ENCODE assay signal across 10 cellular contexts in genomic region chr14:99595524-99595923, GRCh38. TPM values are rescaled to one million over a fixed set of nuclear protein-coding genes. Genes with fewer than 3 reads are reported as not detected.
DNase-seq lines count a peak whose midpoint lies in the region; ATAC-seq lines count a peak whose summit lies in the region.
"Had no signal": no experiment of that assay in that cellular context is flagged by ENCODE, and none has a peak within 500 bp of the region (broad histone marks: within the 10 kb centered on the region; RNA-seq: fewer than 3 reads in every experiment).

No MANE protein-coding gene starts in this region.

- no peak for DNase-seq in activated CD8-positive, alpha-beta memory T cell treated with anti-CD3 and anti-CD28 coated beads, Interleukin-2, amount 10 ng/mL, durations not matched to agents 7 days and 5 days
- no peak for DNase-seq in activated CD8-positive, alpha-beta memory T cell treated with anti-CD3 and anti-CD28 coated beads for 24 hours
- peak; percentile 12 for DNase-seq in RPMI8226
- DNase-seq in immature natural killer cell, result no peak
- DNase-seq in stimulated activated naive B cell treated with anti-CD40 and anti-IgM and Interleukin-4, amounts not matched to agents 10 μg/mL and 1 μg/mL and 100 μg/mL, for 72 hours, result no peak
- no peak for DNase-seq in MV-4-11 (lab: John Stamatoyannopoulos, UW)
- DNase-seq: amniotic stem cell, NCI-H748 treated with DMSO at 0.1 percent for 48 hours had no signal

- H3K4me3 Mint-ChIP-seq in activated CD8-positive, alpha-beta memory T cell treated with anti-CD3 and anti-CD28 coated beads, Interleukin-2, amount 10 ng/mL, durations not matched to agents 7 days and 5 days, result peak overlapping the region; percentile 61
- H3K4me3 Mint-ChIP-seq in immature natural killer cell, result peak overlapping the region in 4 of 5 donors; percentile 61 to 88 (median 70)
- no peak overlapping the region for H3K4me3 Mint-ChIP-seq in stimulated activated naive B cell treated with anti-CD40 and anti-IgM and Interleukin-4, amounts not matched to agents 10 μg/mL and 1 μg/mL and 100 μg/mL, for 72 hours

- H3K36me3 Mint-ChIP-seq in activated CD8-positive, alpha-beta memory T cell treated with anti-CD3 and anti-CD28 coated beads, Interleukin-2, amount 10 ng/mL, durations not matched to agents 7 days and 5 days, result no peaks in the 10 kb centered on the region
- no peaks in the 10 kb centered on the region for H3K36me3 Mint-ChIP-seq in immature natural killer cell
- no peaks in the 10 kb centered on the region for H3K36me3 Mint-ChIP-seq in stimulated activated naive B cell treated with anti-CD40 and anti-IgM and Interleukin-4, amounts not matched to agents 10 μg/mL and 1 μg/mL and 100 μg/mL, for 72 hours

- peaks cover 20% of the 10 kb centered on the region for H3K4me1 Mint-ChIP-seq in activated CD8-positive, alpha-beta memory T cell treated with anti-CD3 and anti-CD28 coated beads, Interleukin-2, amount 10 ng/mL, durations not matched to agents 7 days and 5 days
- peaks cover 11 to 13% of the 10 kb centered on the region in 2 donors for H3K4me1 Mint-ChIP-seq in immature natural killer cell
- peaks cover 0 to 2% of the 10 kb centered on the region in 2 donors for H3K4me1 Mint-ChIP-seq in stimulated activated naive B cell treated with anti-CD40 and anti-IgM and Interleukin-4, amounts not matched to agents 10 μg/mL and 1 μg/mL and 100 μg/mL, for 72 hours

- ATAC-seq in activated CD8-positive, alpha-beta memory T cell treated with anti-CD3 and anti-CD28 coated beads, Interleukin-2, amount 10 ng/mL, durations not matched to agents 7 days and 5 days, result no peak
- no peak for ATAC-seq in stimulated activated naive B cell treated with anti-CD40 and anti-IgM and Interleukin-4, amounts not matched to agents 10 μg/mL and 1 μg/mL and 100 μg/mL, for 72 hours (replicated peaks)
- ATAC-seq in GM18498 (IDR thresholded peaks at IDR 0.05; ENCODE audit: unreplicated experiment), result no peak
- ATAC-seq in HG03439 (IDR thresholded peaks at IDR 0.05; ENCODE audit: unreplicated experiment), result no peak

- CTCF ChIA-PET in activated CD8-positive, alpha-beta memory T cell treated with anti-CD3 and anti-CD28 coated beads, Interleukin-2, amount 10 ng/mL, durations not matched to agents 7 days and 5 days (lab: Charles Lee), result interaction anchor here (1.7 to 2.7 kb wide), 2 partner anchors 9 to 12 kb away, joined by 4 to 21 read pairs; partner anchors contain the start of gene CCDC85C

- H3K9me3 Mint-ChIP-seq in activated CD8-positive, alpha-beta memory T cell treated with anti-CD3 and anti-CD28 coated beads, Interleukin-2, amount 10 ng/mL, durations not matched to agents 7 days and 5 days (ENCODE audit: low read depth), result no peaks in the 10 kb centered on the region
- H3K9me3 Mint-ChIP-seq in immature natural killer cell, result no peaks in the 10 kb centered on the region
- H3K9me3 Mint-ChIP-seq in stimulated activated naive B cell treated with anti-CD40 and anti-IgM and Interleukin-4, amounts not matched to agents 10 μg/mL and 1 μg/mL and 100 μg/mL, for 72 hours, result no peaks in the 10 kb centered on the region

- H3K27me3 Mint-ChIP-seq in activated CD8-positive, alpha-beta memory T cell treated with anti-CD3 and anti-CD28 coated beads, Interleukin-2, amount 10 ng/mL, durations not matched to agents 7 days and 5 days, result no peaks in the 10 kb centered on the region
- peaks cover 0 to 3% (median 3%) of the 10 kb centered on the region in 3 donors for H3K27me3 Mint-ChIP-seq in immature natural killer cell (ENCODE audit: low read depth in 3 of 3)
- peaks cover 8 to 19% of the 10 kb centered on the region in 2 donors for H3K27me3 Mint-ChIP-seq in stimulated activated naive B cell treated with anti-CD40 and anti-IgM and Interleukin-4, amounts not matched to agents 10 μg/mL and 1 μg/mL and 100 μg/mL, for 72 hours

- peak overlapping the region; percentile 81 for H3K27ac Mint-ChIP-seq in activated CD8-positive, alpha-beta memory T cell treated with anti-CD3 and anti-CD28 coated beads, Interleukin-2, amount 10 ng/mL, durations not matched to agents 7 days and 5 days
- peak overlapping the region in 5 of 6 donors; percentile 76 to 94 (median 90) for H3K27ac Mint-ChIP-seq in immature natural killer cell
- peak overlapping the region; percentile 68 for H3K27ac Mint-ChIP-seq in stimulated activated naive B cell treated with anti-CD40 and anti-IgM and Interleukin-4, amounts not matched to agents 10 μg/mL and 1 μg/mL and 100 μg/mL, for 72 hours

RNA-seq across cellular contexts. Expression of gene CCDC85C, which starts 8.5 kb away (rescaled TPM):
- 1 to 10 TPM; 7.1 to 9.1 TPM for total RNA-seq in activated CD8-positive, alpha-beta memory T cell treated with anti-CD3 and anti-CD28 coated beads, Interleukin-2, amount 10 ng/mL, durations not matched to agents 7 days and 5 days
- under 1 TPM; 0.27 to 0.83 (median 0.35) TPM for polyA plus RNA-seq in immature natural killer cell

RNA-seq across cellular contexts. Expression of gene HHIPL1, which starts 49.4 kb away (rescaled TPM):
- under 1 TPM in 1 of 2 experiments, not detected in 1; 0.09 TPM for total RNA-seq in activated CD8-positive, alpha-beta memory T cell treated with anti-CD3 and anti-CD28 coated beads, Interleukin-2, amount 10 ng/mL, durations not matched to agents 7 days and 5 days
- not detected for polyA plus RNA-seq in immature natural killer cell

Comparison
In these comparisons a context has a peak if more than half of its experiments do, and no peak if none do; other contexts are left out.
1. H3K4me3 Mint-ChIP-seq: peak in activated CD8-positive, alpha-beta memory T cell treated with anti-CD3 and anti-CD28 coated beads, Interleukin-2, amount 10 ng/mL, durations not matched to agents 7 days and 5 days (single experiment) and immature natural killer cell (4 of 5); none in stimulated activated naive B cell treated with anti-CD40 and anti-IgM and Interleukin-4, amounts not matched to agents 10 μg/mL and 1 μg/mL and 100 μg/mL, for 72 hours (0 of 2).
2. Peak in every context shown above with its lines, with median percentiles within 50 percentile points of each other: H3K27ac Mint-ChIP-seq.